Comparison of ENCODE assay signal across 28 cellular contexts in the genomic region with DNA sequence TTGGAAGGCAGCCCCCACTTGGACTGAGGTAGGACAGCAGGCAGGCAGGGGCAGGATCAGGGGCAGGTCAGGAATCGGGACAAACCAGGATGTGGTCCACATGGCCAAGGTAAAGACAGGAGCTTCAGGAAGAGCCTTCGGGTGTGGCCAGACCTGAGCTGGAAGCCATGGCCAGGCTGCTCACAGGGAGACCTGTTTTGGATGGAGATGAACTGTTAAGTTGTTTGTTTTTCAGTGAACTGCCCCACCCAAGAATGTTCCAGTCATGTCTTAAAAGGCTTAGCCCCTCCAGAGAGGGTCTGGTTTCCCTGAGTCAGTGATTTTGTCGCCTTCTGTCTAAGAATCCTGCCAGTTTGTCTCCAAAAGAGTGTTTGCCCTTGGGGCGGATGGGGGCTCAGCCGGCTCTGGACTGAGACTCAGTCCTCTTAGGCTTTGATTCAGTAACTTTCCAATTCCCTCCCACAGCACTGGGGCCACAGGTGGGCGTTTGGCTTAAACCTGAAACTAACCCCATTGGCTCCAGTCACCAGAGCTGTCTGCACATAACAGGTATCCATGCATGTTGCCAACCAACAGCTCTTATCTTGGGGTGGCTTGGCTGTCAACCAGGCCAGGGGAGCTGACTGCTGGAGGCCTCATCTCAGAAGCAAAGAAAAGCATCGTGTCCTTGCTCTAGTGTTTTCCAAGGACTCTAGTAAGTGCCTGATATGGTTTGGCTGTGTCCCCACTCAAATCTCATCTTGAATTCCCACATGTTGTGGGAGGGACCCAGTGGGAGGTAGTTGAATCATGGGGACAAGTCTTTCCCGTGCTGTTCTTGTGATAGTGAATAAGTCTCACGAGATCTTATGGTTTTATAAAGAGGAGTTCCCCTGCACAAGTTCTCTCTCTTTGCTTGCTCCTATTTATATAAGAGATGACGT. TPM values are rescaled to one million over a fixed set of nuclear protein-coding genes. Genes with fewer than 3 reads are reported as not detected.
A peak's percentile ranks its signal among the peaks of the same experiment; 100 is the strongest.
DNase-seq lines count a peak whose midpoint lies in the region; ATAC-seq and TF ChIP-seq lines count a peak whose summit lies in the region.
"Had no signal": no experiment of that assay in that cellular context is flagged by ENCODE, and none has a peak within 500 bp of the region (broad histone marks: within the 10 kb centered on the region; RNA-seq: fewer than 3 reads in every experiment).

No MANE protein-coding gene starts in this region.

- H3K4me1 Mint-ChIP-seq in neural crest cell = no peaks in the 10 kb centered on the region
- H3K4me1 Mint-ChIP-seq: activated CD4-positive, alpha-beta memory T cell treated with anti-CD3 and anti-CD28 coated beads, Interleukin-2, amount 10 ng/mL, durations not matched to agents 7 days and 5 days; activated naive CD8-positive, alpha-beta T cell treated with anti-CD3 and anti-CD28 coated beads, Interleukin-2, amount 50 U/mL, for 24 hours; CD14-positive monocyte; stimulated activated naive B cell treated with anti-CD40 and anti-IgM and Interleukin-4, amounts not matched to agents 10 μg/mL and 1 μg/mL and 100 μg/mL, for 72 hours had no signal

- H3K4me3 ChIP-seq in heart left ventricle = no peak overlapping the region
- H3K4me3 ChIP-seq: K562, sigmoid colon, suprapubic skin had no signal

- H3K27ac ChIP-seq in RWPE1 (peak overlapping the region; percentile 46), heart left ventricle (peak overlapping the region in 7 of 12 donors; percentile 22 to 54 (median 30))
- H3K27ac ChIP-seq: sigmoid colon, suprapubic skin had no signal

- TF ChIP-seq CTCF in RWPE1 (conservative IDR thresholded peaks at IDR 0.05; ENCODE audit: low read depth) = no peak
- no peak for TF ChIP-seq CTCF in heart left ventricle (IDR thresholded peaks at IDR 0.05)
- no peak for TF ChIP-seq CTCF in neural crest cell (conservative IDR thresholded peaks at IDR 0.05)

- no peak for TF ChIP-seq POLR2A in heart left ventricle (IDR thresholded peaks at IDR 0.05)

- no peaks in the 10 kb centered on the region for H3K9me3 Mint-ChIP-seq in neural crest cell
- H3K9me3 Mint-ChIP-seq: activated CD4-positive, alpha-beta memory T cell treated with anti-CD3 and anti-CD28 coated beads, Interleukin-2, amount 10 ng/mL, durations not matched to agents 7 days and 5 days; activated naive CD8-positive, alpha-beta T cell treated with anti-CD3 and anti-CD28 coated beads, Interleukin-2, amount 50 U/mL, for 24 hours; natural killer cell treated with Interleukin-12 subunit alpha and Interleukin-12 subunit beta and Interleukin-15 and Interleukin-18, amount 100 ng/mL, for 72 hours; stimulated activated naive B cell treated with anti-CD40 and anti-IgM and Interleukin-4, amounts not matched to agents 10 μg/mL and 1 μg/mL and 100 μg/mL, for 72 hours had no signal

- H3K36me3 ChIP-seq in heart left ventricle = no peaks in the 10 kb centered on the region
- H3K36me3 ChIP-seq: sigmoid colon, suprapubic skin had no signal

- no peaks in the 10 kb centered on the region for H3K36me3 Mint-ChIP-seq in neural crest cell (ENCODE audit: low read depth)
- H3K36me3 Mint-ChIP-seq: brain; CD14-positive monocyte; natural killer cell treated with Interleukin-12 subunit alpha and Interleukin-12 subunit beta and Interleukin-15 and Interleukin-18, amount 100 ng/mL, for 72 hours; stimulated activated naive B cell treated with anti-CD40 and anti-IgM and Interleukin-4, amounts not matched to agents 10 μg/mL and 1 μg/mL and 100 μg/mL, for 72 hours had no signal

- peak; percentile 45 for DNase-seq in ELF-1 (ENCODE audit: low read depth, low spot score)
- no peak for DNase-seq in RWPE1 (ENCODE audit: low spot score)
- peak; percentile 31 to 71 (median 63) for DNase-seq in heart left ventricle
- no peak for DNase-seq in neural crest cell (ENCODE audit: low read depth, low spot score)
- no peak for DNase-seq in hepatic stellate cell (ENCODE audit: low spot score)
- no peak for DNase-seq in pons (ENCODE audit: low spot score)
- DNase-seq in NCI-H1436 treated with DMSO at 0.1 percent for 48 hours (lab: John Stamatoyannopoulos, UW) = no peak
- DNase-seq: activated CD4-positive, alpha-beta memory T cell treated with anti-CD3 and anti-CD28 coated beads, Interleukin-2, amount 10 ng/mL, durations not matched to agents 7 days and 5 days; activated CD4-positive, alpha-beta T cell treated with anti-CD3 and anti-CD28 coated beads for 1 hour; activated effector memory CD4-positive, alpha-beta T cell treated with Interleukin-2 at 50 U/mL for 16 hours; activated naive CD8-positive, alpha-beta T cell treated with anti-CD3 and anti-CD28 coated beads, Interleukin-2, amount 50 U/mL, for 24 hours; activated T-cell treated with anti-CD3 and anti-CD28 coated beads for 4 hours; DND-41; effector CD4-positive, alpha-beta T cell; H7; NCI-H2081; NCI-H345; posterior cingulate gyrus; sigmoid colon; stimulated activated CD4-positive, alpha-beta T cell treated with anti-CD3 and anti-CD28 coated beads, Interleukin-15, amount 100 ng/mL, for 24 hours; stimulated activated naive B cell treated with anti-CD40 and anti-IgM and Interleukin-4, amounts not matched to agents 10 μg/mL and 1 μg/mL and 100 μg/mL, for 72 hours; T-helper 2 cell had no signal

- peak; percentile 68 to 82 (median 80) for ATAC-seq in heart left ventricle
- ATAC-seq: activated naive CD8-positive, alpha-beta T cell treated with anti-CD3 and anti-CD28 coated beads, Interleukin-2, amount 50 U/mL, for 24 hours; K562; SK-N-SH treated with all-trans-retinoic acid at 6 μM for 48 hours; stimulated activated naive B cell treated with anti-CD40 and anti-IgM and Interleukin-4, amounts not matched to agents 10 μg/mL and 1 μg/mL and 100 μg/mL, for 72 hours had no signal

- POLR2A ChIA-PET in RWPE1 (lab: Yijun Ruan, JAX; ENCODE audit: low non-redundant PET) = no interaction called here

- peaks cover 2% of the 10 kb centered on the region for H3K27me3 Mint-ChIP-seq in neural crest cell (ENCODE audit: low read depth)
- H3K27me3 Mint-ChIP-seq: activated CD4-positive, alpha-beta memory T cell treated with anti-CD3 and anti-CD28 coated beads, Interleukin-2, amount 10 ng/mL, durations not matched to agents 7 days and 5 days; activated naive CD8-positive, alpha-beta T cell treated with anti-CD3 and anti-CD28 coated beads, Interleukin-2, amount 50 U/mL, for 24 hours; brain had no signal

- peak overlapping the region; percentile 69 for H3K27ac Mint-ChIP-seq in neural crest cell (ENCODE audit: unreplicated experiment)
- H3K27ac Mint-ChIP-seq: activated CD4-positive, alpha-beta memory T cell treated with anti-CD3 and anti-CD28 coated beads, Interleukin-2, amount 10 ng/mL, durations not matched to agents 7 days and 5 days; activated naive CD8-positive, alpha-beta T cell treated with anti-CD3 and anti-CD28 coated beads, Interleukin-2, amount 50 U/mL, for 24 hours; brain; CD14-positive monocyte; natural killer cell treated with Interleukin-12 subunit alpha and Interleukin-12 subunit beta and Interleukin-15 and Interleukin-18, amount 100 ng/mL, for 72 hours; stimulated activated naive B cell treated with anti-CD40 and anti-IgM and Interleukin-4, amounts not matched to agents 10 μg/mL and 1 μg/mL and 100 μg/mL, for 72 hours had no signal

- no peaks in the 10 kb centered on the region for H3K9me3 ChIP-seq in heart left ventricle
- H3K9me3 ChIP-seq: sigmoid colon, suprapubic skin had no signal

- CTCF ChIA-PET in RWPE1 (lab: Yijun Ruan, JAX) = no interaction called here

- intact Hi-C loops in heart left ventricle (cut with DNase I) = no loop called here

- H3K27me3 ChIP-seq in heart left ventricle = no peaks in the 10 kb centered on the region
- H3K27me3 ChIP-seq: sigmoid colon, suprapubic skin had no signal

- WGBS in heart left ventricle, 4 donors = 53 to 65% (median 61%) methylated on average over 9 to 10 of the region's 10 CpGs

- H3K4me3 Mint-ChIP-seq in neural crest cell = no peak overlapping the region
- H3K4me3 Mint-ChIP-seq: activated CD4-positive, alpha-beta memory T cell treated with anti-CD3 and anti-CD28 coated beads, Interleukin-2, amount 10 ng/mL, durations not matched to agents 7 days and 5 days; activated naive CD8-positive, alpha-beta T cell treated with anti-CD3 and anti-CD28 coated beads, Interleukin-2, amount 50 U/mL, for 24 hours; brain; CD14-positive monocyte; natural killer cell treated with Interleukin-12 subunit alpha and Interleukin-12 subunit beta and Interleukin-15 and Interleukin-18, amount 100 ng/mL, for 72 hours; stimulated activated naive B cell treated with anti-CD40 and anti-IgM and Interleukin-4, amounts not matched to agents 10 μg/mL and 1 μg/mL and 100 μg/mL, for 72 hours had no signal

- H3K4me1 ChIP-seq in heart left ventricle = peaks cover 0 to 32% (median 15%) of the 10 kb centered on the region in 12 donors
- H3K4me1 ChIP-seq: sigmoid colon had no signal

RNA-seq across cellular contexts. Expression of a gene that starts 11.3 kb away (rescaled TPM):
- total RNA-seq in heart left ventricle = 100 to 1,000 TPM in 8 of 9 donors, 10 to 100 TPM in 1; 87.1 to 260 (median 177) TPM
- 10 to 100 TPM; 54.1 to 59.7 TPM for polyA plus RNA-seq in heart left ventricle
- total RNA-seq in neural crest cell = 28.6 and 32.3 TPM in 2 replicates

Comparison
In these comparisons a context has a peak if more than half of its experiments do, and no peak if none do; other contexts are left out.
1. DNase-seq: peak in ELF-1 (single experiment) and heart left ventricle (5 of 5); none in RWPE1 (single experiment), neural crest cell (single experiment), hepatic stellate cell (single experiment), pons (single experiment) and NCI-H1436 treated with DMSO at 0.1 percent for 48 hours (single experiment).